1 cellular context compared by ENCODE assay signal in genomic region chr9:88741335-88741734, GRCh38.
TF ChIP-seq lines count a peak whose summit lies in the region.

No MANE protein-coding gene starts in this region.

TF ChIP-seq in liver, 16 proteins besides CTCF, POLR2A, EP300 and RAD21 (continued from another document):
- TF ChIP-seq ZBTB33 (IDR thresholded peaks at IDR 0.05): no peak
- no peak for TF ChIP-seq RXRA (IDR thresholded peaks at IDR 0.05)
- TF ChIP-seq FOXA1 (IDR thresholded peaks at IDR 0.05): no peak
